ENCODE assay signal across 19 cellular contexts in the genomic region with DNA sequence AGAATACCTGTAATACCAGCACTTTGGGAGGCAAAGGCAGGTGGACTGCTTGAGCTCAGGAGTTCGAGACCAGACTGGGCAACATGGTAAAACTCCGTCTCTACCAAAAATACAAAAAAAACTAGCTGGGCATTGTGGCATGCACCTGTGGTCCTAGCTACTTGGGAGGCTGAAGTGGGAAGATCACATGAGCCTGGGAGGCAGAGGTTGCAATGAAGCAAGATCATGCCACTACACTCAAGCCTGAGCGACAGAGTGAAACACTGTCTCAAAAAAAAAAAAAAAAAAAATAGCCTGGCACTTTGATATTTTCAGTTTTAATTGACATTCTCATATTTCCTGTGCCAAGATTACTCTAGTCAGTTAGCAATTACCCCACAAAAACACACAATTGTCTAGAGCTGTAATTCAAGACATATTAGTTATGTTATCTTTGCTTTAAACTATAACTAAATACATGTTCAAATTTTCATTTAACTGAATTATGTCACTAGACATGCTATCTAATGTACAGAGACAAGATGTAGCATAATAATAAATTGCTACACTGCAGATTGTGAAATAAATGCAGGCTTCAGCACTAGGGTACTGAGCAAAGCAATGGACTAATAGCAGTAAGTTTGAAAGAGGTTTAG.
"Had no signal": no experiment of that assay in that cellular context is flagged by ENCODE, and none has a peak within 500 bp of the region (broad histone marks: within the 10 kb centered on the region; RNA-seq: fewer than 3 reads in every experiment).

No MANE protein-coding gene starts in this region.

- H3K27me3 ChIP-seq: body of pancreas, esophagus muscularis mucosa, hepatocyte, sigmoid colon had no signal

- H3K4me3 Mint-ChIP-seq: activated B cell treated with CpG ODN at 0.5 μM for 24 hours; activated CD8-positive, alpha-beta T cell treated with anti-CD3 and anti-CD28 coated beads for 36 hours; activated T-cell treated with anti-CD3 and anti-CD28 coated beads, Interleukin-2, amount 50 U/mL, for 4 hours; mesothelial cell of epicardium; neural crest cell; stimulated activated effector memory CD8-positive, alpha-beta T cell treated with anti-CD3 and anti-CD28 coated beads, Interleukin-12 subunit alpha, Interleukin-12 subunit beta, amount 100 ng/mL, for 72 hours; T-helper 17 cell had no signal

- H3K4me3 ChIP-seq: body of pancreas, esophagus muscularis mucosa, hepatocyte, lower lobe of right lung, sigmoid colon, thoracic aorta had no signal

- H3K27ac Mint-ChIP-seq: activated B cell treated with CpG ODN at 0.5 μM for 24 hours; activated CD8-positive, alpha-beta T cell treated with anti-CD3 and anti-CD28 coated beads for 36 hours; stimulated activated effector memory CD8-positive, alpha-beta T cell treated with anti-CD3 and anti-CD28 coated beads, Interleukin-12 subunit alpha, Interleukin-12 subunit beta, amount 100 ng/mL, for 72 hours; T-helper 17 cell had no signal

- H3K9me3 Mint-ChIP-seq: activated B cell treated with CpG ODN at 0.5 μM for 24 hours; activated T-cell treated with anti-CD3 and anti-CD28 coated beads, Interleukin-2, amount 50 U/mL, for 4 hours; mesothelial cell of epicardium; neural crest cell had no signal

- H3K9me3 ChIP-seq: body of pancreas, esophagus muscularis mucosa, lower lobe of right lung, sigmoid colon, thoracic aorta had no signal

- DNase-seq: activated B cell treated with CpG ODN at 0.5 μM for 24 hours; activated CD4-positive, alpha-beta T cell treated with anti-CD3 and anti-CD28 coated beads for 48 hours; activated CD8-positive, alpha-beta T cell treated with anti-CD3 and anti-CD28 coated beads for 36 hours; activated gamma-delta T cell; activated T-cell treated with anti-CD3 and anti-CD28 coated beads, Interleukin-2, amount 50 U/mL, for 4 hours; body of pancreas; cortex of kidney; effector CD4-positive, alpha-beta T cell; lower lobe of right lung; sigmoid colon; stimulated activated CD4-positive, alpha-beta T cell treated with anti-CD3 and anti-CD28 coated beads, Interleukin-1b, Interleukin-23, amount 100 ng/mL, for 48 hours; T-helper 17 cell had no signal

- H3K4me1 Mint-ChIP-seq: activated B cell treated with CpG ODN at 0.5 μM for 24 hours; stimulated activated effector memory CD8-positive, alpha-beta T cell treated with anti-CD3 and anti-CD28 coated beads, Interleukin-12 subunit alpha, Interleukin-12 subunit beta, amount 100 ng/mL, for 72 hours; T-helper 17 cell had no signal

- H3K36me3 Mint-ChIP-seq: activated naive CD4-positive, alpha-beta T cell treated with anti-CD3 and anti-CD28 coated beads, Interleukin-2, amount 50 U/mL, for 72 hours; mesothelial cell of epicardium; stimulated activated effector memory CD8-positive, alpha-beta T cell treated with anti-CD3 and anti-CD28 coated beads, Interleukin-12 subunit alpha, Interleukin-12 subunit beta, amount 100 ng/mL, for 72 hours had no signal

- ATAC-seq: activated CD8-positive, alpha-beta T cell treated with anti-CD3 and anti-CD28 coated beads for 36 hours; activated naive CD4-positive, alpha-beta T cell treated with anti-CD3 and anti-CD28 coated beads, Interleukin-2, amount 50 U/mL, for 72 hours; activated T-cell treated with anti-CD3 and anti-CD28 coated beads, Interleukin-2, amount 50 U/mL, for 4 hours; lower lobe of right lung; stimulated activated effector memory CD8-positive, alpha-beta T cell treated with anti-CD3 and anti-CD28 coated beads, Interleukin-12 subunit alpha, Interleukin-12 subunit beta, amount 100 ng/mL, for 72 hours; T-helper 17 cell had no signal

- H3K4me1 ChIP-seq: lower lobe of right lung had no signal

- H3K27ac ChIP-seq: body of pancreas, esophagus muscularis mucosa, hepatocyte, lower lobe of right lung, sigmoid colon, thoracic aorta had no signal

- H3K27me3 Mint-ChIP-seq: activated CD8-positive, alpha-beta T cell treated with anti-CD3 and anti-CD28 coated beads for 36 hours; T-helper 17 cell had no signal

- H3K36me3 ChIP-seq: esophagus muscularis mucosa, lower lobe of right lung, sigmoid colon, thoracic aorta had no signal
